22 cellular contexts compared by ENCODE assay signal in the genomic region with DNA sequence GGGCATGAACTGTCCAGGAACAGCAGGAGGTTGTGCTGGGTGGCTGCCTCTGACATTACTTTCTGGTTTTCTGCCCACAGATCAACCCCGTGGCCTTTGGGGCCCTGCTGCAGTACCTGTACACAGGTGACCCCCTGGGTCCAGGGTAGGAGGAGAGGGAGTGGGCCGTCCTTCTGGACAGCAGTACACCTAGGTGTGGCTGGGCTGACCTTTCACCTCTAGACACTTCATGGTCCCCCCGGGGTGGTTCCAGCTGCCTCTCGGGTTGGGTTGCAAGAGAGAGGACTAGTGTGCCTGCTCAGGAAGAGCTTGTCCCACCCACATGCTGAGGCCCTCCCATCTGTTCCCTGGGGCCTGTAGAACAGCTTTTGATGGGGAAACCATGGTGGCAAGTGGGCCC. TPM values are rescaled to one million over a fixed set of nuclear protein-coding genes. Genes with fewer than 3 reads are reported as not detected.
DNase-seq lines count a peak whose midpoint lies in the region; ATAC-seq and TF ChIP-seq lines count a peak whose summit lies in the region.
"Had no signal": no experiment of that assay in that cellular context is flagged by ENCODE, and none has a peak within 500 bp of the region (broad histone marks: within the 10 kb centered on the region; RNA-seq: fewer than 3 reads in every experiment).

No MANE protein-coding gene starts in this region.

- H3K4me3 ChIP-seq in neuronal stem cell (ENCODE audit: low read length in 2 of 2) (no peak overlapping the region), upper lobe of right lung (no peak overlapping the region), colonic mucosa (no peak overlapping the region)
- H3K4me3 ChIP-seq: breast epithelium, gastrocnemius medialis, testis had no signal

- no peaks in the 10 kb centered on the region for H3K79me1 ChIP-seq in neuronal stem cell (ENCODE audit: low read depth, low read length)

- H3K14ac ChIP-seq in neuronal stem cell (ENCODE audit: low read length) = peak overlapping the region; percentile 47

- peak; percentile 19 for DNase-seq in left cardiac atrium
- no peak for DNase-seq in Right ventricle myocardium inferior (ENCODE audit: missing footprints)
- DNase-seq in RWPE1 (ENCODE audit: low spot score) = no peak
- DNase-seq in neuronal stem cell (ENCODE audit: low spot score) = no peak
- peak; percentile 44 for DNase-seq in upper lobe of right lung
- DNase-seq in colonic mucosa = no peak
- no peak for DNase-seq in NCI-H2029 (lab: John Stamatoyannopoulos, UW)
- DNase-seq: activated gamma-delta T cell, cortex of kidney, EL, HCEC 1CT, hippocampal formation, immature natural killer cell, NCI-H1092 treated with DMSO at 0.1 percent for 48 hours, NCI-H2081, NCI-H82, nephron progenitor cell, testis, WERI-Rb-1 had no signal

- POLR2A ChIA-PET in RWPE1 (lab: Yijun Ruan, JAX; ENCODE audit: low non-redundant PET) = interaction anchor here (0.5 kb wide), 1 partner anchor 15 kb away, joined by 9 read pairs; no protein-coding TSS in a partner anchor

- H4K8ac ChIP-seq in neuronal stem cell (ENCODE audit: low read depth, low read length) = no peak overlapping the region

- H2BK12ac ChIP-seq in neuronal stem cell (ENCODE audit: low read length) = no peak overlapping the region

- H3K18ac ChIP-seq in neuronal stem cell (ENCODE audit: low read length) = peak overlapping the region; percentile 25

- peak overlapping the region; percentile 52 for H3K23ac ChIP-seq in neuronal stem cell (ENCODE audit: low read depth, low read length, poor library complexity)

- peak overlapping the region; percentile 21; the same call in 1 of the 2 replicates for H3K27ac ChIP-seq in RWPE1
- no peak overlapping the region for H3K27ac ChIP-seq in neuronal stem cell (replicated peaks; ENCODE audit: low read length)
- H3K27ac ChIP-seq in upper lobe of right lung = no peak overlapping the region
- H3K27ac ChIP-seq in colonic mucosa = no peak overlapping the region
- H3K27ac ChIP-seq: breast epithelium, gastrocnemius medialis, testis, WERI-Rb-1 had no signal

- intact Hi-C loops in left cardiac atrium (cut with DNase I) = no loop called here
- intact Hi-C loops in Right ventricle myocardium inferior (cut with DNase I) = no loop called here
- intact Hi-C loops in upper lobe of right lung (cut with DNase I) = no loop called here
- intact Hi-C loops in colonic mucosa (cut with DNase I) = no loop called here

- TF ChIP-seq CTCF in RWPE1 (conservative IDR thresholded peaks at IDR 0.05; ENCODE audit: low read depth) (no peak), upper lobe of right lung (IDR thresholded peaks at IDR 0.05) (no peak), colonic mucosa (IDR thresholded peaks at IDR 0.05) (no peak)

- WGBS in neuronal stem cell (ENCODE audit: extremely low coverage in 2 of 2, insufficient read length in 2 of 2, insufficient replicate concordance in 1 of 2), 2 donors = no CpG with 5 or more reads among the region's 4 CpGs

- no peak overlapping the region for H2BK5ac ChIP-seq in neuronal stem cell (ENCODE audit: low read length)

- H2BK120ac ChIP-seq in neuronal stem cell (ENCODE audit: low read depth, low read length) = no peak overlapping the region

- H3K36me3 ChIP-seq in neuronal stem cell (replicated peaks in 1 of 2; ENCODE audit: control insufficient read depth in 2 of 2, insufficient read depth in 2 of 2, low read length in 2 of 2) = no peaks in the 10 kb centered on the region
- peaks cover 21% of the 10 kb centered on the region for H3K36me3 ChIP-seq in upper lobe of right lung
- no peaks in the 10 kb centered on the region for H3K36me3 ChIP-seq in colonic mucosa

- no peak overlapping the region for H3K4me2 ChIP-seq in neuronal stem cell (ENCODE audit: insufficient read depth, low read length, poor library complexity, severe bottlenecking)

- H2AK5ac ChIP-seq in neuronal stem cell (ENCODE audit: low read depth, low read length) = peak overlapping the region; percentile 53

- no peaks in the 10 kb centered on the region for H3K9me3 ChIP-seq in neuronal stem cell (replicated peaks in 1 of 2; ENCODE audit: control insufficient read depth in 2 of 2, insufficient read depth in 1 of 2, low read depth in 1 of 2, low read length in 2 of 2)
- H3K9me3 ChIP-seq in upper lobe of right lung = no peaks in the 10 kb centered on the region
- no peaks in the 10 kb centered on the region for H3K9me3 ChIP-seq in colonic mucosa
- H3K9me3 ChIP-seq: breast epithelium, gastrocnemius medialis, testis had no signal

- no peak overlapping the region for H4K91ac ChIP-seq in neuronal stem cell (ENCODE audit: low read depth, low read length, poor library complexity)

- peaks cover 4 to 7% of the 10 kb centered on the region in 2 donors for H3K4me1 ChIP-seq in neuronal stem cell (ENCODE audit: control insufficient read depth in 2 of 2, insufficient read depth in 1 of 2, low read depth in 1 of 2, low read length in 2 of 2)
- peaks cover 12% of the 10 kb centered on the region for H3K4me1 ChIP-seq in upper lobe of right lung
- peaks cover 4% of the 10 kb centered on the region for H3K4me1 ChIP-seq in colonic mucosa

- CTCF ChIA-PET in RWPE1 (lab: Yijun Ruan, JAX) = interaction anchor here (0.6 kb wide), 1 partner anchor 42 kb away, joined by 3 read pairs; no protein-coding TSS in a partner anchor

- H2AFZ ChIP-seq in neuronal stem cell (ENCODE audit: low read length) = no peak overlapping the region

- H3K9ac ChIP-seq in neuronal stem cell (ENCODE audit: low read depth, low read length, poor library complexity) = no peak overlapping the region
- H3K9ac ChIP-seq in colonic mucosa (ENCODE audit: low read depth in 2 of 2, low read length in 2 of 2) = no peak overlapping the region

- H3K27me3 ChIP-seq in neuronal stem cell (ENCODE audit: control insufficient read depth in 3 of 3, insufficient read depth in 3 of 3, low read depth in 1 of 3, low read length in 3 of 3) = peaks cover 0 to 6% (median 5%) of the 10 kb centered on the region in 3 experiments
- no peaks in the 10 kb centered on the region for H3K27me3 ChIP-seq in upper lobe of right lung
- H3K27me3 ChIP-seq in colonic mucosa = no peaks in the 10 kb centered on the region
- H3K27me3 ChIP-seq: breast epithelium, gastrocnemius medialis, testis had no signal

- ATAC-seq in left cardiac atrium (no peak), Right ventricle myocardium inferior (no peak), upper lobe of right lung (no peak), GM21381 (IDR thresholded peaks at IDR 0.05; ENCODE audit: unreplicated experiment) (no peak)
- ATAC-seq: gastrocnemius medialis had no signal

- H2BK15ac ChIP-seq in neuronal stem cell (ENCODE audit: low read length) = no peak overlapping the region

- no peak overlapping the region for H3K4ac ChIP-seq in neuronal stem cell (ENCODE audit: low read length)

RNA-seq across cellular contexts. Expression of a gene that starts 3.7 kb away (rescaled TPM):
- total RNA-seq in left cardiac atrium (10 to 100 TPM; 21.8 to 34.2 TPM), Right ventricle myocardium inferior (31.7 TPM), upper lobe of right lung (47.5 TPM), colonic mucosa (10 to 100 TPM; 14.9 to 22.9 TPM)
- polyA plus RNA-seq in neuronal stem cell (2013, experiment 1 of 2) = 5.8 TPM
- 6.1 TPM for polyA plus RNA-seq in neuronal stem cell (2013, experiment 2 of 2)

RNA-seq across cellular contexts. Expression of a gene that starts 47.5 kb away (rescaled TPM):
- total RNA-seq in left cardiac atrium = 1 to 10 TPM; 1.6 to 3.0 TPM
- total RNA-seq in Right ventricle myocardium inferior = 1.4 TPM
- 26.3 TPM for polyA plus RNA-seq in neuronal stem cell (2013, experiment 1 of 2)
- 24.4 TPM for polyA plus RNA-seq in neuronal stem cell (2013, experiment 2 of 2)
- total RNA-seq in upper lobe of right lung = 3.7 TPM
- 10 to 100 TPM; 12.1 to 19.0 TPM for total RNA-seq in colonic mucosa

Comparison
In these comparisons a context has a peak if more than half of its experiments do, and no peak if none do; other contexts are left out.
1. DNase-seq: peak in left cardiac atrium (single experiment) and upper lobe of right lung (single experiment); none in Right ventricle myocardium inferior (single experiment), RWPE1 (single experiment), neuronal stem cell (single experiment), colonic mucosa (single experiment) and NCI-H2029 (single experiment).